In genomic region chr4:165343353-165344191, GRCh38 we compare ENCODE assay signal across 10 cellular contexts. TPM values are rescaled to one million over a fixed set of nuclear protein-coding genes. Genes with fewer than 3 reads are reported as not detected.
DNase-seq lines count a peak whose midpoint lies in the region; ATAC-seq lines count a peak whose summit lies in the region.
"Had no signal": no experiment of that assay in that cellular context is flagged by ENCODE, and none has a peak within 500 bp of the region (broad histone marks: within the 10 kb centered on the region; RNA-seq: fewer than 3 reads in every experiment).

No MANE protein-coding gene starts in this region.

- no peaks in the 10 kb centered on the region for H3K79me2 ChIP-seq in trophoblast cell (ENCODE audit: control insufficient read depth, insufficient read depth, low read length, poor library complexity)

- H3K27ac ChIP-seq in trophoblast cell (ENCODE audit: low read depth, low read length) = no peak overlapping the region
- H3K27ac ChIP-seq: BLaER1 treated with 17β-estradiol and CSF1 and Interleukin-3, amounts not matched to agents 10 nM and 100 nM had no signal

- no peaks in the 10 kb centered on the region for H3K4me1 ChIP-seq in trophoblast cell (ENCODE audit: control insufficient read depth in 1 of 2, insufficient read depth in 2 of 2, low read length in 2 of 2)
- H3K4me1 ChIP-seq: BLaER1 treated with 17β-estradiol and CSF1 and Interleukin-3, amounts not matched to agents 10 nM and 100 nM had no signal

- no peak overlapping the region for H3K4me3 Mint-ChIP-seq in T-helper 17 cell

- no peaks in the 10 kb centered on the region for H3K9me3 ChIP-seq in trophoblast cell (ENCODE audit: insufficient read depth, low read depth, low read length)
- H3K9me3 ChIP-seq in T-helper 17 cell (ENCODE audit: control insufficient read depth, low read length, poor library complexity, severe bottlenecking) = no peaks in the 10 kb centered on the region
- H3K9me3 ChIP-seq: BLaER1 treated with 17β-estradiol and CSF1 and Interleukin-3, amounts not matched to agents 10 nM and 100 nM had no signal

- H3K18ac ChIP-seq in trophoblast cell (ENCODE audit: low read length) = no peak overlapping the region

- H2AK5ac ChIP-seq in trophoblast cell (ENCODE audit: low read length) = no peak overlapping the region

- H2AFZ ChIP-seq in trophoblast cell (ENCODE audit: insufficient read depth, low read length, poor library complexity) = no peak overlapping the region

- no peaks in the 10 kb centered on the region for H3K79me1 ChIP-seq in trophoblast cell (ENCODE audit: low read length)

- no peak overlapping the region for H3K4me2 ChIP-seq in trophoblast cell (ENCODE audit: low read length)
- H3K4me2 ChIP-seq: BLaER1 treated with 17β-estradiol and CSF1 and Interleukin-3, amounts not matched to agents 10 nM and 100 nM had no signal

- no peaks in the 10 kb centered on the region for H3K4me1 Mint-ChIP-seq in T-helper 17 cell

- no peak overlapping the region for H3K4ac ChIP-seq in trophoblast cell (ENCODE audit: low read depth, low read length)

- no peak overlapping the region for H4K91ac ChIP-seq in trophoblast cell (ENCODE audit: low read depth, low read length)

- H3K36me3 Mint-ChIP-seq in T-helper 17 cell (ENCODE audit: low read depth) = no peaks in the 10 kb centered on the region

- H3K27me3 Mint-ChIP-seq in T-helper 17 cell = no peaks in the 10 kb centered on the region

- H3K9ac ChIP-seq in trophoblast cell (ENCODE audit: low read length) = no peak overlapping the region
- H3K9ac ChIP-seq: BLaER1 treated with 17β-estradiol and CSF1 and Interleukin-3, amounts not matched to agents 10 nM and 100 nM had no signal

- no peak overlapping the region for H4K8ac ChIP-seq in trophoblast cell (ENCODE audit: low read depth, low read length)

- H4K12ac ChIP-seq in trophoblast cell (ENCODE audit: low read depth, low read length) = no peak overlapping the region

- no CpG with 5 or more reads among the region's 13 CpGs for WGBS in trophoblast cell (ENCODE audit: extremely low coverage, insufficient coverage, insufficient read length)

- H3K23ac ChIP-seq in trophoblast cell (ENCODE audit: low read length) = no peak overlapping the region

- ATAC-seq in GM18858 (IDR thresholded peaks at IDR 0.05; ENCODE audit: unreplicated experiment) (no peak), T-helper 17 cell (no peak)

- H3K27me3 ChIP-seq in trophoblast cell (ENCODE audit: insufficient read depth, low read length) = no peaks in the 10 kb centered on the region
- H3K27me3 ChIP-seq: BLaER1 treated with 17β-estradiol and CSF1 and Interleukin-3, amounts not matched to agents 10 nM and 100 nM had no signal

- no peak overlapping the region for H3K14ac ChIP-seq in trophoblast cell (ENCODE audit: low read length)

- H2BK120ac ChIP-seq in trophoblast cell (ENCODE audit: insufficient read depth, low read length, poor library complexity) = no peak overlapping the region

- H3K27ac Mint-ChIP-seq in T-helper 17 cell = no peak overlapping the region

- H3K4me3 ChIP-seq in trophoblast cell (ENCODE audit: low read depth, low read length) = no peak overlapping the region
- H3K4me3 ChIP-seq: BLaER1 treated with 17β-estradiol and CSF1 and Interleukin-3, amounts not matched to agents 10 nM and 100 nM had no signal

- DNase-seq in SHP77 (lab: John Stamatoyannopoulos, UW) = peak; percentile 16 to 17
- no peak for DNase-seq in SHP77 treated with DMSO at 0.1 percent for 48 hours (lab: John Stamatoyannopoulos, UW)
- peak; percentile 28 for DNase-seq in NCI-H1105 (lab: John Stamatoyannopoulos, UW)
- peak; percentile 63 for DNase-seq in dermis blood vessel endothelial cell
- DNase-seq in trophoblast cell = peak; percentile 46 to 68
- DNase-seq in NCI-H524 treated with DMSO at 0.1 percent for 48 hours (lab: John Stamatoyannopoulos, UW) = no peak
- DNase-seq in T-helper 17 cell = no peak
- DNase-seq: activated T-cell treated with anti-CD3 and anti-CD28 coated beads, Interleukin-2, amount 50 U/mL, for 1 hour had no signal

- H2BK5ac ChIP-seq in trophoblast cell (ENCODE audit: low read depth, low read length, poor library complexity) = no peak overlapping the region

- peaks cover 7 to 13% of the 10 kb centered on the region in 2 experiments for H3K36me3 ChIP-seq in trophoblast cell (ENCODE audit: control insufficient read depth in 1 of 2, insufficient read depth in 2 of 2, low read length in 2 of 2)

- H2BK12ac ChIP-seq in trophoblast cell (ENCODE audit: low read length) = no peak overlapping the region

RNA-seq across cellular contexts. Expression of gene MSMO1, which starts 16.1 kb away (rescaled TPM):
- total RNA-seq in dermis blood vessel endothelial cell (127 and 144 TPM in 2 replicates), T-helper 17 cell (10 to 100 TPM; 12.1 to 15.2 TPM)
- polyA plus RNA-seq in trophoblast cell (2013) = 219 and 220 TPM in 2 replicates

RNA-seq across cellular contexts. Expression of gene CPE, which starts 35.2 kb away (rescaled TPM):
- total RNA-seq in dermis blood vessel endothelial cell = 1.0 and 1.1 TPM in 2 replicates
- polyA plus RNA-seq in trophoblast cell (2013) = 102 and 117 TPM in 2 replicates
- total RNA-seq in T-helper 17 cell = not detected

Comparison
In these comparisons a context has a peak if more than half of its experiments do, and no peak if none do; other contexts are left out.
1. DNase-seq: peak in SHP77 (2 of 2), NCI-H1105 (single experiment), dermis blood vessel endothelial cell (single experiment) and trophoblast cell (2 of 2); none in SHP77 treated with DMSO at 0.1 percent for 48 hours (single experiment), NCI-H524 treated with DMSO at 0.1 percent for 48 hours (single experiment) and T-helper 17 cell (0 of 3).